Comparison of ENCODE assay signal across 28 cellular contexts in genomic region chr2:227493524-227493923, GRCh38.
"Had no signal": no experiment of that assay in that cellular context is flagged by ENCODE, and none has a peak within 500 bp of the region (broad histone marks: within the 10 kb centered on the region; RNA-seq: fewer than 3 reads in every experiment).

No MANE protein-coding gene starts in this region.

- FAIRE-seq: colon, endothelial cell of umbilical vein, frontal cortex had no signal

- DNase-seq: activated B cell treated with CpG ODN at 0.5 μM for 24 hours; activated CD4-positive, alpha-beta T cell treated with anti-CD3 and anti-CD28 coated beads for 36 hours; activated CD4-positive, alpha-beta T cell treated with anti-CD3 and anti-CD28 coated beads, Interleukin-2, amount 50 U/mL, for 4 hours; activated CD8-positive, alpha-beta memory T cell treated with anti-CD3 and anti-CD28 coated beads for 24 hours; activated CD8-positive, alpha-beta memory T cell treated with anti-CD3 and anti-CD28 coated beads, Interleukin-2, amount 50 U/mL, for 4 hours; activated naive CD4-positive, alpha-beta T cell; activated naive CD8-positive, alpha-beta T cell treated with anti-CD3 and anti-CD28 coated beads for 36 hours; activated T-cell treated with anti-CD3 and anti-CD28 coated beads, Interleukin-2, amount 50 U/mL, for 24 hours; central memory CD4-positive, alpha-beta T cell; effector memory CD4-positive, alpha-beta T cell; head of caudate nucleus; islet precursor cell; left colon; naive B cell; spleen; stimulated activated CD4-positive, alpha-beta T cell treated with anti-CD3 and anti-CD28 coated beads, Interleukin-4, amount 100 ng/mL, for 1 hour; stimulated activated naive CD4-positive, alpha-beta T cell; T1000 had no signal

- H3K4me2 ChIP-seq: neural progenitor cell had no signal

- H3K9ac ChIP-seq: neural progenitor cell had no signal

- H3K27me3 ChIP-seq: esophagus muscularis mucosa, neural progenitor cell, spleen had no signal

- H3K9me3 ChIP-seq: esophagus muscularis mucosa, prostate gland, spleen, thoracic aorta had no signal

- H3K27me3 Mint-ChIP-seq: activated B cell treated with CpG ODN at 0.5 μM for 24 hours; activated CD4-positive, alpha-beta T cell treated with anti-CD3 and anti-CD28 coated beads for 36 hours; activated naive CD8-positive, alpha-beta T cell treated with anti-CD3 and anti-CD28 coated beads for 36 hours; activated T-cell treated with anti-CD3 and anti-CD28 coated beads, Interleukin-2, amount 50 U/mL, for 24 hours; naive B cell; type B pancreatic cell had no signal

- H3K36me3 ChIP-seq: prostate gland, thoracic aorta had no signal

- H2AFZ ChIP-seq: neural progenitor cell had no signal

- H3K27ac Mint-ChIP-seq: activated B cell treated with CpG ODN at 0.5 μM for 24 hours; activated CD4-positive, alpha-beta T cell treated with anti-CD3 and anti-CD28 coated beads for 36 hours; activated naive CD8-positive, alpha-beta T cell treated with anti-CD3 and anti-CD28 coated beads for 36 hours; activated T-cell treated with anti-CD3 and anti-CD28 coated beads, Interleukin-2, amount 50 U/mL, for 24 hours; activated T-helper 2 cell treated with anti-CD3 and anti-CD28 coated beads, Interferon-gamma antibody, Interleukin-2, Interleukin-4, amounts not matched to agents 10 μg/mL and 5 μg/mL and 100 μg/mL, durations not matched to agents 14 hours and 24 hours and 36 hours; neural progenitor cell; T-helper 1 cell treated with Interleukin-12 subunit alpha and Interleukin-12 subunit beta and Interleukin-4 antibody, amounts not matched to agents 30 μg/mL and 1 μg/mL, for 36 hours; type B pancreatic cell had no signal

- ATAC-seq: activated CD4-positive, alpha-beta T cell treated with anti-CD3 and anti-CD28 coated beads for 36 hours; left colon had no signal

- H3K27ac ChIP-seq: esophagus muscularis mucosa, neural progenitor cell, prostate gland, spleen, thoracic aorta had no signal

- H3K9me3 Mint-ChIP-seq: activated B cell treated with CpG ODN at 0.5 μM for 24 hours; activated naive CD8-positive, alpha-beta T cell treated with anti-CD3 and anti-CD28 coated beads for 36 hours; activated T-cell treated with anti-CD3 and anti-CD28 coated beads, Interleukin-2, amount 50 U/mL, for 24 hours; activated T-helper 2 cell treated with anti-CD3 and anti-CD28 coated beads, Interferon-gamma antibody, Interleukin-2, Interleukin-4, amounts not matched to agents 10 μg/mL and 5 μg/mL and 100 μg/mL, durations not matched to agents 14 hours and 24 hours and 36 hours; naive B cell; T-helper 1 cell treated with Interleukin-12 subunit alpha and Interleukin-12 subunit beta and Interleukin-4 antibody, amounts not matched to agents 30 μg/mL and 1 μg/mL, for 36 hours; type B pancreatic cell had no signal

- H3K4me3 ChIP-seq: esophagus muscularis mucosa, neural progenitor cell, prostate gland, spleen, thoracic aorta had no signal

- H3K4me1 ChIP-seq: neural progenitor cell, prostate gland had no signal

- H3K4me3 Mint-ChIP-seq: activated B cell treated with CpG ODN at 0.5 μM for 24 hours; activated CD4-positive, alpha-beta T cell treated with anti-CD3 and anti-CD28 coated beads for 36 hours; activated naive CD8-positive, alpha-beta T cell treated with anti-CD3 and anti-CD28 coated beads for 36 hours; activated T-cell treated with anti-CD3 and anti-CD28 coated beads, Interleukin-2, amount 50 U/mL, for 24 hours; naive B cell; neural progenitor cell; T-helper 1 cell treated with Interleukin-12 subunit alpha and Interleukin-12 subunit beta and Interleukin-4 antibody, amounts not matched to agents 30 μg/mL and 1 μg/mL, for 36 hours; type B pancreatic cell had no signal
